Comparison of ENCODE assay signal across 1 cellular context in the genomic region with DNA sequence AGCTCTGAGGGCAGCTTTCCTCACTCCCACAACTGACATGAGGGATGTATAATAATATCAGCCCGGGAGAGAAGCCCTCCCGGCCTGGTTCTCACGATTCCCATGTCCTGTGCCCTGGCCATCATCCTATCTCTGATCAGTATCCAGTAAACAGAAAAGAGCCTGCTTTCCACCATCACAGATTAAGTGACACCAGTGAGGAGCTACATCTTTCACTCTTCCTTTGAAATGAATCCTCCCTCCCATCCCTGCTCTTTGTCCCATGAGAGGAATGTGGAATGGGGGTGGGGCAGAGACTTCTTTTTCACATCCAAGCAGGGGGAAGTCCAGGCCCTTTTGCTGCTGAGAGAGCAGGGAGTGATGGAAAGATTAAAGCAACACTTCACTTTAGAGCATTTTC.
TF ChIP-seq lines count a peak whose summit lies in the region.

No MANE protein-coding gene starts in this region.

TF ChIP-seq in GM23338, 12 proteins besides CTCF, POLR2A, EP300 and RAD21 (continued from another document):
- TF ChIP-seq, protein P1, sequence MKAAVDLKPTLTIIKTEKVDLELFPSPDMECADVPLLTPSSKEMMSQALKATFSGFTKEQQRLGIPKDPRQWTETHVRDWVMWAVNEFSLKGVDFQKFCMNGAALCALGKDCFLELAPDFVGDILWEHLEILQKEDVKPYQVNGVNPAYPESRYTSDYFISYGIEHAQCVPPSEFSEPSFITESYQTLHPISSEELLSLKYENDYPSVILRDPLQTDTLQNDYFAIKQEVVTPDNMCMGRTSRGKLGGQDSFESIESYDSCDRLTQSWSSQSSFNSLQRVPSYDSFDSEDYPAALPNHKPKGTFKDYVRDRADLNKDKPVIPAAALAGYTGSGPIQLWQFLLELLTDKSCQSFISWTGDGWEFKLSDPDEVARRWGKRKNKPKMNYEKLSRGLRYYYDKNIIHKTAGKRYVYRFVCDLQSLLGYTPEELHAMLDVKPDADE (IDR thresholded peaks at IDR 0.05) = no peak
- TF ChIP-seq JUNB (IDR thresholded peaks at IDR 0.05; ENCODE audit: unreplicated experiment) = no peak
- TF ChIP-seq, protein P2, sequence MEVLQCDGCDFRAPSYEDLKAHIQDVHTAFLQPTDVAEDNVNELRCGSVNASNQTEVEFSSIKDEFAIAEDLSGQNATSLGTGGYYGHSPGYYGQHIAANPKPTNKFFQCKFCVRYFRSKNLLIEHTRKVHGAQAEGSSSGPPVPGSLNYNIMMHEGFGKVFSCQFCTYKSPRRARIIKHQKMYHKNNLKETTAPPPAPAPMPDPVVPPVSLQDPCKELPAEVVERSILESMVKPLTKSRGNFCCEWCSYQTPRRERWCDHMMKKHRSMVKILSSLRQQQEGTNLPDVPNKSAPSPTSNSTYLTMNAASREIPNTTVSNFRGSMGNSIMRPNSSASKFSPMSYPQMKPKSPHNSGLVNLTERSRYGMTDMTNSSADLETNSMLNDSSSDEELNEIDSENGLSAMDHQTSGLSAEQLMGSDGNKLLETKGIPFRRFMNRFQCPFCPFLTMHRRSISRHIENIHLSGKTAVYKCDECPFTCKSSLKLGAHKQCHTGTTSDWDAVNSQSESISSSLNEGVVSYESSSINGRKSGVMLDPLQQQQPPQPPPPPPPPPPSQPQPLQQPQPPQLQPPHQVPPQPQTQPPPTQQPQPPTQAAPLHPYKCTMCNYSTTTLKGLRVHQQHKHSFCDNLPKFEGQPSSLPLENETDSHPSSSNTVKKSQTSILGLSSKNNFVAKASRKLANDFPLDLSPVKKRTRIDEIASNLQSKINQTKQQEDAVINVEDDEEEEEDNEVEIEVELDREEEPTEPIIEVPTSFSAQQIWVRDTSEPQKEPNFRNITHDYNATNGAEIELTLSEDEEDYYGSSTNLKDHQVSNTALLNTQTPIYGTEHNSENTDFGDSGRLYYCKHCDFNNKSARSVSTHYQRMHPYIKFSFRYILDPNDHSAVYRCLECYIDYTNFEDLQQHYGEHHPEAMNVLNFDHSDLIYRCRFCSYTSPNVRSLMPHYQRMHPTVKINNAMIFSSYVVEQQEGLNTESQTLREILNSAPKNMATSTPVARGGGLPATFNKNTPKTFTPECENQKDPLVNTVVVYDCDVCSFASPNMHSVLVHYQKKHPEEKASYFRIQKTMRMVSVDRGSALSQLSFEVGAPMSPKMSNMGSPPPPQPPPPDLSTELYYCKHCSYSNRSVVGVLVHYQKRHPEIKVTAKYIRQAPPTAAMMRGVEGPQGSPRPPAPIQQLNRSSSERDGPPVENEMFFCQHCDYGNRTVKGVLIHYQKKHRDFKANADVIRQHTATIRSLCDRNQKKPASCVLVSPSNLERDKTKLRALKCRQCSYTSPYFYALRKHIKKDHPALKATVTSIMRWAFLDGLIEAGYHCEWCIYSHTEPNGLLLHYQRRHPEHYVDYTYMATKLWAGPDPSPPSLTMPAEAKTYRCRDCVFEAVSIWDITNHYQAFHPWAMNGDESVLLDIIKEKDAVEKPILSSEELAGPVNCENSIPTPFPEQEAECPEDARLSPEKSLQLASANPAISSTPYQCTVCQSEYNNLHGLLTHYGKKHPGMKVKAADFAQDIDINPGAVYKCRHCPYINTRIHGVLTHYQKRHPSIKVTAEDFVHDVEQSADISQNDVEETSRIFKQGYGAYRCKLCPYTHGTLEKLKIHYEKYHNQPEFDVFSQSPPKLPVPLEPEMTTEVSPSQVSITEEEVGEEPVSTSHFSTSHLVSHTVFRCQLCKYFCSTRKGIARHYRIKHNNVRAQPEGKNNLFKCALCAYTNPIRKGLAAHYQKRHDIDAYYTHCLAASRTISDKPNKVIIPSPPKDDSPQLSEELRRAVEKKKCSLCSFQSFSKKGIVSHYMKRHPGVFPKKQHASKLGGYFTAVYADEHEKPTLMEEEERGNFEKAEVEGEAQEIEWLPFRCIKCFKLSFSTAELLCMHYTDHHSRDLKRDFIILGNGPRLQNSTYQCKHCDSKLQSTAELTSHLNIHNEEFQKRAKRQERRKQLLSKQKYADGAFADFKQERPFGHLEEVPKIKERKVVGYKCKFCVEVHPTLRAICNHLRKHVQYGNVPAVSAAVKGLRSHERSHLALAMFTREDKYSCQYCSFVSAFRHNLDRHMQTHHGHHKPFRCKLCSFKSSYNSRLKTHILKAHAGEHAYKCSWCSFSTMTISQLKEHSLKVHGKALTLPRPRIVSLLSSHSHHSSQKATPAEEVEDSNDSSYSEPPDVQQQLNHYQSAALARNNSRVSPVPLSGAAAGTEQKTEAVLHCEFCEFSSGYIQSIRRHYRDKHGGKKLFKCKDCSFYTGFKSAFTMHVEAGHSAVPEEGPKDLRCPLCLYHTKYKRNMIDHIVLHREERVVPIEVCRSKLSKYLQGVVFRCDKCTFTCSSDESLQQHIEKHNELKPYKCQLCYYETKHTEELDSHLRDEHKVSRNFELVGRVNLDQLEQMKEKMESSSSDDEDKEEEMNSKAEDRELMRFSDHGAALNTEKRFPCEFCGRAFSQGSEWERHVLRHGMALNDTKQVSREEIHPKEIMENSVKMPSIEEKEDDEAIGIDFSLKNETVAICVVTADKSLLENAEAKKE (CRISPR knock-in tag; IDR thresholded peaks at IDR 0.05) = no peak
- no peak for TF ChIP-seq EZH2 (IDR thresholded peaks at IDR 0.05; ENCODE audit: low read depth, unreplicated experiment)
- no peak for TF ChIP-seq ZNF114 (CRISPR knock-in tag; IDR thresholded peaks at IDR 0.05)
- no peak for TF ChIP-seq CREB1 (CRISPR knock-in tag; IDR thresholded peaks at IDR 0.05; ENCODE audit: low read depth)
- no peak for TF ChIP-seq STAT1 (IDR thresholded peaks at IDR 0.05; ENCODE audit: unreplicated experiment)
- TF ChIP-seq, protein P3, sequence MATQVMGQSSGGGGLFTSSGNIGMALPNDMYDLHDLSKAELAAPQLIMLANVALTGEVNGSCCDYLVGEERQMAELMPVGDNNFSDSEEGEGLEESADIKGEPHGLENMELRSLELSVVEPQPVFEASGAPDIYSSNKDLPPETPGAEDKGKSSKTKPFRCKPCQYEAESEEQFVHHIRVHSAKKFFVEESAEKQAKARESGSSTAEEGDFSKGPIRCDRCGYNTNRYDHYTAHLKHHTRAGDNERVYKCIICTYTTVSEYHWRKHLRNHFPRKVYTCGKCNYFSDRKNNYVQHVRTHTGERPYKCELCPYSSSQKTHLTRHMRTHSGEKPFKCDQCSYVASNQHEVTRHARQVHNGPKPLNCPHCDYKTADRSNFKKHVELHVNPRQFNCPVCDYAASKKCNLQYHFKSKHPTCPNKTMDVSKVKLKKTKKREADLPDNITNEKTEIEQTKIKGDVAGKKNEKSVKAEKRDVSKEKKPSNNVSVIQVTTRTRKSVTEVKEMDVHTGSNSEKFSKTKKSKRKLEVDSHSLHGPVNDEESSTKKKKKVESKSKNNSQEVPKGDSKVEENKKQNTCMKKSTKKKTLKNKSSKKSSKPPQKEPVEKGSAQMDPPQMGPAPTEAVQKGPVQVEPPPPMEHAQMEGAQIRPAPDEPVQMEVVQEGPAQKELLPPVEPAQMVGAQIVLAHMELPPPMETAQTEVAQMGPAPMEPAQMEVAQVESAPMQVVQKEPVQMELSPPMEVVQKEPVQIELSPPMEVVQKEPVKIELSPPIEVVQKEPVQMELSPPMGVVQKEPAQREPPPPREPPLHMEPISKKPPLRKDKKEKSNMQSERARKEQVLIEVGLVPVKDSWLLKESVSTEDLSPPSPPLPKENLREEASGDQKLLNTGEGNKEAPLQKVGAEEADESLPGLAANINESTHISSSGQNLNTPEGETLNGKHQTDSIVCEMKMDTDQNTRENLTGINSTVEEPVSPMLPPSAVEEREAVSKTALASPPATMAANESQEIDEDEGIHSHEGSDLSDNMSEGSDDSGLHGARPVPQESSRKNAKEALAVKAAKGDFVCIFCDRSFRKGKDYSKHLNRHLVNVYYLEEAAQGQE (IDR thresholded peaks at IDR 0.05; ENCODE audit: unreplicated experiment) = no peak
